In genomic region chr1:50332941-50333594, GRCh38 we compare ENCODE assay signal across 8 cellular contexts.
A peak's percentile ranks its signal among the peaks of the same experiment; 100 is the strongest.
DNase-seq lines count a peak whose midpoint lies in the region; ATAC-seq and TF ChIP-seq lines count a peak whose summit lies in the region.

No MANE protein-coding gene starts in this region.

- peak overlapping the region; percentile 73 for H3K4me2 ChIP-seq in PC-3 (ENCODE audit: low read length)

- ATAC-seq in CD4-positive, alpha-beta T cell (ENCODE audit: poor library complexity) = peak; percentile 62
- ATAC-seq in GM19324 (IDR thresholded peaks at IDR 0.05; ENCODE audit: low FRiP score, unreplicated experiment) (peak; percentile 65), HG03280 (IDR thresholded peaks at IDR 0.05; ENCODE audit: unreplicated experiment) (peak; percentile 79), PC-3 (peak; percentile 85), omental fat pad (ENCODE audit: low FRiP score) (peak; percentile 65)

- peak overlapping the region; percentile 42 for H3K4me3 Mint-ChIP-seq in CD4-positive, alpha-beta T cell
- H3K4me3 Mint-ChIP-seq in activated naive CD4-positive, alpha-beta T cell treated with anti-CD3 and anti-CD28 coated beads, Interleukin-2, amount 50 U/mL, for 24 hours = peak overlapping the region; percentile 55

- peaks cover 75% of the 10 kb centered on the region for H3K27me3 Mint-ChIP-seq in CD4-positive, alpha-beta T cell
- H3K27me3 Mint-ChIP-seq in activated naive CD4-positive, alpha-beta T cell treated with anti-CD3 and anti-CD28 coated beads, Interleukin-2, amount 50 U/mL, for 24 hours = peaks cover 41% of the 10 kb centered on the region

- peaks cover 48% of the 10 kb centered on the region for H3K27me3 ChIP-seq in CD4-positive, alpha-beta T cell (ENCODE audit: control insufficient read depth, insufficient read depth, low read length)
- H3K27me3 ChIP-seq in PC-3 (ENCODE audit: low read length) = no peaks in the 10 kb centered on the region

- peak; percentile 45 for TF ChIP-seq CTCF in CD4-positive, alpha-beta T cell (IDR thresholded peaks at IDR 0.05)
- TF ChIP-seq CTCF in PC-3 (conservative IDR thresholded peaks at IDR 0.05; ENCODE audit: low read depth, low read length) = peak; percentile 47
- TF ChIP-seq CTCF in omental fat pad (IDR thresholded peaks at IDR 0.05) = peak in 1 of 3 donors; percentile 24

- no peaks in the 10 kb centered on the region for H3K9me3 Mint-ChIP-seq in CD4-positive, alpha-beta T cell
- no peaks in the 10 kb centered on the region for H3K9me3 Mint-ChIP-seq in activated naive CD4-positive, alpha-beta T cell treated with anti-CD3 and anti-CD28 coated beads, Interleukin-2, amount 50 U/mL, for 24 hours

- H4K20me1 ChIP-seq in PC-3 (ENCODE audit: low read length) = no peaks in the 10 kb centered on the region

- peaks cover 14% of the 10 kb centered on the region for H3K4me1 Mint-ChIP-seq in CD4-positive, alpha-beta T cell (ENCODE audit: low read depth)
- peaks cover 12% of the 10 kb centered on the region for H3K4me1 Mint-ChIP-seq in activated naive CD4-positive, alpha-beta T cell treated with anti-CD3 and anti-CD28 coated beads, Interleukin-2, amount 50 U/mL, for 24 hours

- H3K36me3 Mint-ChIP-seq in CD4-positive, alpha-beta T cell (ENCODE audit: low read depth) = no peaks in the 10 kb centered on the region
- H3K36me3 Mint-ChIP-seq in activated naive CD4-positive, alpha-beta T cell treated with anti-CD3 and anti-CD28 coated beads, Interleukin-2, amount 50 U/mL, for 24 hours = no peaks in the 10 kb centered on the region

- no peaks in the 10 kb centered on the region for H3K9me3 ChIP-seq in CD4-positive, alpha-beta T cell (ENCODE audit: control insufficient read depth, low read length)
- no peaks in the 10 kb centered on the region for H3K9me3 ChIP-seq in PC-3 (ENCODE audit: low read length)

- BruUV-seq in PC-3 (replicated peaks; lab: Mats Ljungman, UMichigan) = no TSS peak

- H3K79me2 ChIP-seq in PC-3 (ENCODE audit: low read length) = no peaks in the 10 kb centered on the region

- H3K9ac ChIP-seq in PC-3 (ENCODE audit: low read length) = no peak overlapping the region

- peak in 7 of 10 experiments; percentile 2 to 32 (median 12) for DNase-seq in CD4-positive, alpha-beta T cell
- DNase-seq in PC-3 (peak; percentile 35), cardiac septum (ENCODE audit: low spot score) (peak; percentile 83), omental fat pad (ENCODE audit: low spot score) (no peak), GF-D8 (lab: John Stamatoyannopoulos, UW) (no peak)

- H3K27ac Mint-ChIP-seq in CD4-positive, alpha-beta T cell = no peak overlapping the region
- H3K27ac Mint-ChIP-seq in activated naive CD4-positive, alpha-beta T cell treated with anti-CD3 and anti-CD28 coated beads, Interleukin-2, amount 50 U/mL, for 24 hours = no peak overlapping the region

- intact Hi-C loops in CD4-positive, alpha-beta T cell (cut with DNase I, micrococcal nuclease) = no loop called here
- intact Hi-C loops in PC-3 (cut with micrococcal nuclease) = no loop called here
- intact Hi-C loops in cardiac septum (cut with DNase I) = no loop called here

- peak overlapping the region; percentile 55; the same call in 1 of the 2 replicates for H3K4me3 ChIP-seq in PC-3 (ENCODE audit: low read length)

- peak overlapping the region; percentile 72 for H2AFZ ChIP-seq in PC-3 (ENCODE audit: low read length)

- CTCF ChIA-PET in CD4-positive, alpha-beta T cell (lab: Charles Lee) = interaction anchor here (1.3 to 1.4 kb wide), 2 partner anchors 13 to 14 kb away, joined by 3 to 4 read pairs; no protein-coding TSS in a partner anchor
- CTCF ChIA-PET in PC-3 (lab: Charles Lee) = interaction anchor here (0.6 kb wide), 1 partner anchor 149 kb away, joined by 3 read pairs; no protein-coding TSS in a partner anchor

- H3K4me1 ChIP-seq in PC-3 (ENCODE audit: insufficient read depth, low read length) = no peaks in the 10 kb centered on the region

- H3F3A ChIP-seq in PC-3 (ENCODE audit: low read length, unreplicated experiment) = no peaks in the 10 kb centered on the region

- no peaks in the 10 kb centered on the region for H3K36me3 ChIP-seq in PC-3 (ENCODE audit: low read depth, low read length)

- POLR2A ChIA-PET in CD4-positive, alpha-beta T cell (lab: Charles Lee) = no interaction called here
- POLR2A ChIA-PET in PC-3 (lab: Charles Lee; ENCODE audit: unreplicated experiment) = no interaction called here

- H3K9me2 ChIP-seq in PC-3 (replicated peaks; ENCODE audit: low read length) = no peaks in the 10 kb centered on the region

- no peak overlapping the region for H3K27ac ChIP-seq in CD4-positive, alpha-beta T cell (ENCODE audit: low read depth, low read length)
- no peak overlapping the region for H3K27ac ChIP-seq in PC-3 (ENCODE audit: low read length)

Comparison
In these comparisons a context has a peak if more than half of its experiments do, and no peak if none do; other contexts are left out.
1. DNase-seq: peak in CD4-positive, alpha-beta T cell (7 of 10), PC-3 (single experiment) and cardiac septum (single experiment); none in omental fat pad (single experiment) and GF-D8 (single experiment).
2. Peak in every context shown above with its lines, with median percentiles within 50 percentile points of each other: ATAC-seq.